In the genomic region with DNA sequence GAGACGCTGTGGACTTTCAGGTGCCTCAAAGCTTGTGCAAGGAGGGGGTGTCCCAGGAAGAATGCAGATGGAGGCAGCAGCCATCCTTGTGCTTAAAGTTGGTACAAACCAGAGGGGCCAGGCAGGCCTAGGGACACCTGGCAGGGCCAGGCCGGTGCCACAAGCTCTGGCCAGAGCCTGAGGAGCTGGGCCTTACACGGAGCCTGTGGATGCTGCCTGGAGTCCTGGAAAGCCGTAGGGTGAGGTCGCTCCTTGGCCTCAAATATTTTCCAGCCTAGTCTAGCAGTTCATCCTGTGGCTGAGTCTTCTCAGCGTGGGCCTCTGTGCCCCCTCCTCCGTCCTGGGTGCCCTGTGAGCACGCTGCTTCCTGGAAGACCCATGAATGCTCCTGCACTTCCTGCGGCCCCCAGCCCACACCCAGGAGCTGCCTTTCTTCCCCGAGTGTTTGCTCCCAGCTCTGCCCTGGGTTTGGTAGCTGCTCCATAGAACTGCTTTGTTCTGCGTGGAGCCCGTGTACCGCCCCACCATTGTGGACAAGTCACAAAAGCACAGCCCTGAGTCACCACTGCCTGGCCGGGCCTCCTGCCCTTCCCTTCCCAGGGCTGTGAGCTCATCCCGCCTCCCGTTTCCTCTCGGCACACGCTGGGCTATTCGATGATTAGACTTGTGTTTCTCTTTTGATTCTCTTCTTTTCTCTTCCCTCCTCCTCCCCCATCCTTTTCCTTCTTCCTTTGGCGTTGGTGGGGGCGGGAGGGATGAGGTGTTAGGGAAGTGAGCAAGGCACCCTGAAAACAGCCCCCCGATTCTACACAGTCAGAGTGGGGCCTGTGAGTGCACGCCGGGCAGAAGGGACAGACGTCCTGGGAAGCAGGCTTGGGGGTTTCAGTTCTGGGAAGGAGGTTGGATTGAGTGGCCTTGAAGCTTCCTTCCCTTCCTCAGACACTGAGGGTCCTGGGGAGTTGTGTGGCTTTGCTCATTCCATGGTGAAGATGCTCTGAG, we compare ENCODE assay signal across 2 cellular contexts.
TF ChIP-seq lines count a peak whose summit lies in the region.

No MANE protein-coding gene starts in this region.

TF ChIP-seq in H1, 55 proteins besides CTCF, POLR2A, EP300 and RAD21:
- TF ChIP-seq ASH2L (IDR thresholded peaks at IDR 0.05; ENCODE audit: low read length) = no peak
- no peak for TF ChIP-seq TAF7 (optimal IDR thresholded peaks at IDR 0.05; ENCODE audit: borderline replicate concordance, low read depth, low read length)
- no peak for TF ChIP-seq SUZ12 (IDR thresholded peaks at IDR 0.05; ENCODE audit: low read length)
- no peak for TF ChIP-seq CHD2 (IDR thresholded peaks at IDR 0.05; ENCODE audit: low read length)
- no peak for TF ChIP-seq FOSL1 (IDR thresholded peaks at IDR 0.05; ENCODE audit: insufficient read depth, low read depth, low read length)
- TF ChIP-seq TCF12 (IDR thresholded peaks at IDR 0.05; ENCODE audit: low read depth, low read length) = no peak
- no peak for TF ChIP-seq MAX (IDR thresholded peaks at IDR 0.05)
- TF ChIP-seq TEAD4 (IDR thresholded peaks at IDR 0.05; ENCODE audit: low read depth, low read length) = no peak
- TF ChIP-seq, protein P1, sequence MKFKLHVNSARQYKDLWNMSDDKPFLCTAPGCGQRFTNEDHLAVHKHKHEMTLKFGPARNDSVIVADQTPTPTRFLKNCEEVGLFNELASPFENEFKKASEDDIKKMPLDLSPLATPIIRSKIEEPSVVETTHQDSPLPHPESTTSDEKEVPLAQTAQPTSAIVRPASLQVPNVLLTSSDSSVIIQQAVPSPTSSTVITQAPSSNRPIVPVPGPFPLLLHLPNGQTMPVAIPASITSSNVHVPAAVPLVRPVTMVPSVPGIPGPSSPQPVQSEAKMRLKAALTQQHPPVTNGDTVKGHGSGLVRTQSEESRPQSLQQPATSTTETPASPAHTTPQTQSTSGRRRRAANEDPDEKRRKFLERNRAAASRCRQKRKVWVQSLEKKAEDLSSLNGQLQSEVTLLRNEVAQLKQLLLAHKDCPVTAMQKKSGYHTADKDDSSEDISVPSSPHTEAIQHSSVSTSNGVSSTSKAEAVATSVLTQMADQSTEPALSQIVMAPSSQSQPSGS (IDR thresholded peaks at IDR 0.05; ENCODE audit: low read length) = no peak

TF ChIP-seq in HepG2, 621 proteins besides CTCF, POLR2A, EP300 and RAD21:
- no peak for TF ChIP-seq ZNF577 (CRISPR knock-in tag; IDR thresholded peaks at IDR 0.05; ENCODE audit: borderline replicate concordance, low read depth)
- 0 out of 2 replicates have a peak, but pooled peaks have one; percentile 17 for TF ChIP-seq FOSL2 (CRISPR knock-in tag; IDR thresholded peaks at IDR 0.05)
